7 cellular contexts compared by ENCODE assay signal in genomic region chr17:82291582-82292250, GRCh38. TPM values are rescaled to one million over a fixed set of nuclear protein-coding genes. Genes with fewer than 3 reads are reported as not detected.
DNase-seq lines count a peak whose midpoint lies in the region; ATAC-seq and TF ChIP-seq lines count a peak whose summit lies in the region.

No MANE protein-coding gene starts in this region.

- peaks cover 36% of the 10 kb centered on the region for H3K4me1 Mint-ChIP-seq in activated B cell treated with CpG ODN at 0.5 μM for 24 hours

- no peaks in the 10 kb centered on the region for H3K36me3 ChIP-seq in IMR-90 (ENCODE audit: control insufficient read depth, insufficient read depth, low read length)
- no peaks in the 10 kb centered on the region for H3K36me3 ChIP-seq in iPS DF 6.9 (ENCODE audit: control insufficient read depth, insufficient read depth, low read length)
- no peaks in the 10 kb centered on the region for H3K36me3 ChIP-seq in stomach

- H3K14ac ChIP-seq in IMR-90 (replicated peaks; ENCODE audit: low read depth, low read length), result peak overlapping the region; percentile 28; the same call in 1 of the 2 replicates

- no peak overlapping the region for H3K23ac ChIP-seq in IMR-90 (ENCODE audit: low read depth, low read length)

- no peak for TF ChIP-seq POLR2A in IMR-90 (IDR thresholded peaks at IDR 0.05; ENCODE audit: low read depth, low read length)
- TF ChIP-seq POLR2A in stomach (IDR thresholded peaks at IDR 0.05), result no peak

- TF ChIP-seq EP300 in stomach (IDR thresholded peaks at IDR 0.05), result no peak

- intact Hi-C loops in IMR-90 (cut with micrococcal nuclease), result no loop called here
- intact Hi-C loops in activated B cell treated with CpG ODN at 0.5 μM for 24 hours (cut with micrococcal nuclease), result loop anchor here (1.0 to 10.0 kb wide), 5 partner anchors 18 to 257 kb away; partner anchors contain the start of genes CCDC57, CSNK1D, DCXR and RAC3
- intact Hi-C loops in stomach (cut with DNase I; ENCODE audit: low total_unique reads), result no loop called here

- H2BK20ac ChIP-seq in IMR-90 (ENCODE audit: low read depth, low read length), result no peak overlapping the region

- peak overlapping the region; percentile 54; the same call in 1 of the 2 replicates for H2AK5ac ChIP-seq in IMR-90 (ENCODE audit: low read depth, low read length)

- H3K4me1 ChIP-seq in IMR-90 (ENCODE audit: control insufficient read depth, insufficient read depth, low read length) (peaks cover 24% of the 10 kb centered on the region), iPS DF 6.9 (ENCODE audit: control insufficient read depth, insufficient read depth, low read length) (no peaks in the 10 kb centered on the region), stomach (peaks cover 45 to 88% (median 71%) of the 10 kb centered on the region in 4 donors)

- ATAC-seq in IMR-90 (ENCODE audit: low read depth) (no peak), activated B cell treated with CpG ODN at 0.5 μM for 24 hours (ENCODE audit: low read depth) (no peak), HG02981 (IDR thresholded peaks at IDR 0.05; ENCODE audit: unreplicated experiment) (no peak)

- H2BK120ac ChIP-seq in IMR-90 (ENCODE audit: low read depth, low read length), result no peak overlapping the region

- H3K36me3 Mint-ChIP-seq in activated B cell treated with CpG ODN at 0.5 μM for 24 hours (ENCODE audit: low read depth), result peaks cover 4% of the 10 kb centered on the region

- no peak overlapping the region for H4K5ac ChIP-seq in IMR-90 (ENCODE audit: low read depth, low read length)

- H3K4me2 ChIP-seq in IMR-90 (ENCODE audit: low read depth, low read length), result peak overlapping the region; percentile 69

- H3K27ac Mint-ChIP-seq in activated B cell treated with CpG ODN at 0.5 μM for 24 hours, result peak overlapping the region; percentile 36

- CTCF ChIA-PET in IMR-90 (lab: Yijun Ruan, JAX) (no interaction called here), activated B cell treated with CpG ODN at 0.5 μM for 24 hours (lab: Charles Lee) (no interaction called here)

- TSS peak; percentile 63 for BruUV-seq in IMR-90 (replicated peaks; lab: Mats Ljungman, UMichigan)

- no peak for TF ChIP-seq RAD21 in IMR-90 (IDR thresholded peaks at IDR 0.05; ENCODE audit: low read length)

- no peak for TF ChIP-seq CTCF in IMR-90 (conservative IDR thresholded peaks at IDR 0.05; ENCODE audit: low read depth, low read length)
- no peak for TF ChIP-seq CTCF in activated B cell treated with CpG ODN at 0.5 μM for 24 hours (IDR thresholded peaks at IDR 0.05)
- no peak for TF ChIP-seq CTCF in stomach (IDR thresholded peaks at IDR 0.05)

- H3K4me3 ChIP-seq in IMR-90 (ENCODE audit: insufficient read depth, low read depth, low read length) (peak overlapping the region; percentile 71; the same call in 1 of the 2 replicates), iPS DF 6.9 (ENCODE audit: low read length) (peak overlapping the region; percentile 53; the same call in 1 of the 2 replicates), stomach (peak overlapping the region; percentile 73 to 92 (median 78))

- 80% methylated on average over 3 of the region's 19 CpGs; no CpG with 5 or more reads in 1 of the 2 experiments for WGBS in IMR-90 (ENCODE audit: extremely low coverage in 2 of 2, insufficient read length in 1 of 2), 2 experiments
- WGBS in iPS DF 6.9 (ENCODE audit: insufficient coverage, insufficient read length), result no CpG with 5 or more reads among the region's 19 CpGs
- WGBS in stomach, 5 donors, result 83 to 87% (median 85%) methylated on average over 19 of the region's 19 CpGs

- H3K79me1 ChIP-seq in IMR-90 (ENCODE audit: low read depth in 1 of 2, low read length in 2 of 2), result peaks cover 0 to 37% of the 10 kb centered on the region in 2 experiments; a peak in 2 of 4 replicates

- 0 out of 4 replicates have a peak overlapping the region, but pooled peaks have one; percentile 20 to 43 for H4K8ac ChIP-seq in IMR-90 (ENCODE audit: low read depth in 2 of 2, low read length in 2 of 2)

- H4K20me1 ChIP-seq in IMR-90 (ENCODE audit: insufficient read depth, low read length), result peaks cover 10% of the 10 kb centered on the region; the same call in 1 of the 2 replicates

- H3K27me3 ChIP-seq in IMR-90 (ENCODE audit: control insufficient read depth, insufficient read depth, low read length), result no peaks in the 10 kb centered on the region
- no peaks in the 10 kb centered on the region for H3K27me3 ChIP-seq in iPS DF 6.9 (ENCODE audit: control insufficient read depth, insufficient read depth, low read length)
- no peaks in the 10 kb centered on the region for H3K27me3 ChIP-seq in stomach

- DNase-seq in IMR-90 (no peak), activated B cell treated with CpG ODN at 0.5 μM for 24 hours (no peak), iPS DF 6.9 (ENCODE audit: low read depth, low spot score) (no peak), stomach (no peak), ureter (ENCODE audit: low spot score) (no peak), COLO829 (ENCODE audit: low spot score) (no peak)

- no peak overlapping the region for H3K9ac ChIP-seq in IMR-90 (ENCODE audit: low read depth, low read length)

- no peaks in the 10 kb centered on the region for H3K9me3 ChIP-seq in IMR-90 (ENCODE audit: control insufficient read depth, insufficient read depth, low read length)
- no peaks in the 10 kb centered on the region for H3K9me3 ChIP-seq in iPS DF 6.9 (ENCODE audit: control insufficient read depth, insufficient read depth, low read length)
- no peaks in the 10 kb centered on the region for H3K9me3 ChIP-seq in stomach

- H3K27ac ChIP-seq in IMR-90 (ENCODE audit: insufficient read depth, low read length) (no peak overlapping the region), iPS DF 6.9 (ENCODE audit: low read length) (no peak overlapping the region), stomach (peak overlapping the region; percentile 98 to 99 (median 99))

- no peak overlapping the region for H4K91ac ChIP-seq in IMR-90 (ENCODE audit: insufficient read depth, low read depth, low read length)

- H3K4ac ChIP-seq in IMR-90 (ENCODE audit: low read depth, low read length), result peak overlapping the region; percentile 67

- H2AK9ac ChIP-seq in IMR-90 (replicated peaks; ENCODE audit: low read depth, low read length, poor library complexity), result no peak overlapping the region

- no peak overlapping the region for H3K18ac ChIP-seq in IMR-90 (ENCODE audit: low read depth, low read length)

- in situ Hi-C loops in IMR-90 (cut with MboI; ENCODE audit: low sequenced_read_pairs), result no loop called here

- dilution Hi-C loops in IMR-90 (cut with HindIII; ENCODE audit: low sequenced_read_pairs, unreplicated experiment), result no loop called here

- peaks cover 22% of the 10 kb centered on the region for H3K9me1 ChIP-seq in IMR-90 (ENCODE audit: insufficient read depth, low read length)

- H2BK15ac ChIP-seq in IMR-90 (ENCODE audit: low read depth, low read length), result no peak overlapping the region

- H3K9me3 Mint-ChIP-seq in activated B cell treated with CpG ODN at 0.5 μM for 24 hours, result no peaks in the 10 kb centered on the region

- no peaks in the 10 kb centered on the region for H3K27me3 Mint-ChIP-seq in activated B cell treated with CpG ODN at 0.5 μM for 24 hours

- H3K4me3 Mint-ChIP-seq in activated B cell treated with CpG ODN at 0.5 μM for 24 hours, result peak overlapping the region; percentile 64

- no peak overlapping the region for H3K56ac ChIP-seq in IMR-90 (ENCODE audit: extremely low read depth, insufficient read depth, low read length)

- H2AFZ ChIP-seq in IMR-90 (replicated peaks; ENCODE audit: low read length, poor library complexity), result peak overlapping the region; percentile 97

- H2BK5ac ChIP-seq in IMR-90 (ENCODE audit: low read depth, low read length, poor library complexity, severe bottlenecking), result peak overlapping the region; percentile 7

- POLR2A ChIA-PET in IMR-90 (lab: Charles Lee; ENCODE audit: unreplicated experiment) (interaction anchor here (0.6 kb wide), 1 partner anchor 25 kb away, joined by 8 read pairs; no protein-coding TSS in a partner anchor), activated B cell treated with CpG ODN at 0.5 μM for 24 hours (lab: Charles Lee) (interaction anchor here (1.0 to 3.2 kb wide), 10 partner anchors 8 to 193 kb away, joined by 3 to 47 read pairs (median 8); partner anchors contain the start of genes CSNK1D and FASN)

TF ChIP-seq in IMR-90, 13 proteins besides CTCF, POLR2A, EP300 and RAD21 (continues in another document):
- no peak for TF ChIP-seq MAFK (IDR thresholded peaks at IDR 0.05; ENCODE audit: low read depth, low read length)
- no peak for TF ChIP-seq ELK1 (IDR thresholded peaks at IDR 0.05; ENCODE audit: borderline replicate concordance, low read depth, low read length)

RNA-seq across cellular contexts. Expression of gene CSNK1D, which starts 18.2 kb away (rescaled TPM):
- total RNA-seq in IMR-90 (2012; rRNA removed), result 38.3 and 47.1 TPM in 2 replicates
- 144 and 186 TPM in 2 replicates for polyA plus RNA-seq in IMR-90 (2012; rRNA removed)
- 131 and 159 TPM in 2 replicates for polyA plus RNA-seq in IMR-90 (2012; cell fraction: cytosol; rRNA removed)
- polyA plus RNA-seq in IMR-90 (2012; cell fraction: nucleus; rRNA removed; ENCODE audit: low replicate concordance), result 373 and 817 TPM in 2 replicates
- 147 and 170 TPM in 2 replicates for total RNA-seq in activated B cell treated with CpG ODN at 0.5 μM for 24 hours
- total RNA-seq in stomach, result 100 to 1,000 TPM in 4 of 5 donors, 10 to 100 TPM in 1; 58.0 to 180 (median 140) TPM
- polyA plus RNA-seq in stomach, result 10 to 100 TPM; 55.9 to 66.7 (median 65.4) TPM
- total RNA-seq in ureter, result 170 TPM

RNA-seq across cellular contexts. Expression of gene CD7, which starts 25.7 kb away (rescaled TPM):
- total RNA-seq in IMR-90 (2012; rRNA removed), result not detected in 2 replicates
- not detected in 2 replicates for polyA plus RNA-seq in IMR-90 (2012; rRNA removed)
- 0.18 TPM in 1 of 2 replicates, not detected in the other for polyA plus RNA-seq in IMR-90 (2012; cell fraction: cytosol; rRNA removed)
- 0.12 and 0.16 TPM in 2 replicates for polyA plus RNA-seq in IMR-90 (2012; cell fraction: nucleus; rRNA removed; ENCODE audit: low replicate concordance)
- 0.32 and 0.42 TPM in 2 replicates for total RNA-seq in activated B cell treated with CpG ODN at 0.5 μM for 24 hours
- total RNA-seq in stomach, result 1 to 10 TPM in 2 of 5 donors, not detected in 3; 2.0 to 4.3 TPM
- 1 to 10 TPM; 2.1 to 8.6 (median 3.7) TPM for polyA plus RNA-seq in stomach
- 3.4 TPM for total RNA-seq in ureter

RNA-seq across cellular contexts. Expression of gene SECTM1, which starts 41.9 kb away (rescaled TPM):
- total RNA-seq in IMR-90 (2012; rRNA removed) (1.7 and 2.3 TPM in 2 replicates), activated B cell treated with CpG ODN at 0.5 μM for 24 hours (not detected in 2 replicates), stomach (10 to 100 TPM in 2 of 5 donors, 1 to 10 TPM in 3; 1.8 to 48.8 (median 6.7) TPM), ureter (12.6 TPM)
- polyA plus RNA-seq in IMR-90 (2012; rRNA removed) (4.4 and 5.2 TPM in 2 replicates), stomach (10 to 100 TPM in 2 of 3 donors, 1 to 10 TPM in 1; 9.3 to 23.1 (median 10.2) TPM)
- 4.9 and 10.8 TPM in 2 replicates for polyA plus RNA-seq in IMR-90 (2012; cell fraction: cytosol; rRNA removed)
- 1.2 and 2.4 TPM in 2 replicates for polyA plus RNA-seq in IMR-90 (2012; cell fraction: nucleus; rRNA removed; ENCODE audit: low replicate concordance)

Comparison
In these comparisons a context has a peak if more than half of its experiments do, and no peak if none do; other contexts are left out.
1. H3K27ac ChIP-seq: peak in stomach (5 of 5); none in IMR-90 (single experiment) and iPS DF 6.9 (single experiment).
2. Peak in every context shown above with its lines, with median percentiles within 50 percentile points of each other: H3K4me3 ChIP-seq.